11 cellular contexts compared by ENCODE assay signal in genomic region chr19:900302-901111, GRCh38. TPM values are rescaled to one million over a fixed set of nuclear protein-coding genes. Genes with fewer than 3 reads are reported as not detected.
DNase-seq lines count a peak whose midpoint lies in the region; ATAC-seq and TF ChIP-seq lines count a peak whose summit lies in the region.
"Had no signal": no experiment of that assay in that cellular context is flagged by ENCODE, and none has a peak within 500 bp of the region (broad histone marks: within the 10 kb centered on the region; RNA-seq: fewer than 3 reads in every experiment).

No MANE protein-coding gene starts in this region.

- no peaks in the 10 kb centered on the region for H3K9me3 ChIP-seq in HEK293 (ENCODE audit: control insufficient read depth, insufficient read depth, low read depth, low read length)

- no peaks in the 10 kb centered on the region; the same call in 1 of the 2 replicates for H3K4me1 ChIP-seq in HEK293 (ENCODE audit: control insufficient read depth, insufficient read depth, low read length)

- peak; percentile 62 for DNase-seq in NCI-H82 (lab: John Stamatoyannopoulos, UW)
- no peak for DNase-seq in NCI-H82 treated with DMSO at 0.1 percent for 48 hours (lab: John Stamatoyannopoulos, UW; ENCODE audit: unreplicated experiment)
- DNase-seq in activated CD8-positive, alpha-beta T cell treated with anti-CD3 and anti-CD28 coated beads for 36 hours: peak; percentile 48
- DNase-seq in naive B cell: no peak
- DNase-seq in Kasumi-1 (lab: John Stamatoyannopoulos, UW): no peak
- no peak for DNase-seq in osteocyte (ENCODE audit: extremely low spot score, unreplicated experiment)
- DNase-seq: NCI-H1048, SHP77 treated with DMSO at 0.1 percent for 48 hours had no signal

- H3K4me1 Mint-ChIP-seq in activated CD8-positive, alpha-beta T cell treated with anti-CD3 and anti-CD28 coated beads for 36 hours (ENCODE audit: low read depth): peaks cover 21% of the 10 kb centered on the region
- H3K4me1 Mint-ChIP-seq in naive B cell: peaks cover 12 to 25% (median 21%) of the 10 kb centered on the region in 3 donors
- peaks cover 6% of the 10 kb centered on the region for H3K4me1 Mint-ChIP-seq in osteocyte (ENCODE audit: unreplicated experiment)

- H3K27me3 Mint-ChIP-seq in activated CD8-positive, alpha-beta T cell treated with anti-CD3 and anti-CD28 coated beads for 36 hours: no peaks in the 10 kb centered on the region
- H3K27me3 Mint-ChIP-seq in naive B cell: no peaks in the 10 kb centered on the region
- H3K27me3 Mint-ChIP-seq in osteocyte (ENCODE audit: unreplicated experiment): no peaks in the 10 kb centered on the region

- no peak overlapping the region for H3K4me3 ChIP-seq in HEK293 (ENCODE audit: low read depth, low read length)

- peaks cover 0 to 15% of the 10 kb centered on the region in 2 experiments; a peak in 1 of 3 replicates for H3K36me3 ChIP-seq in HEK293 (ENCODE audit: control insufficient read depth in 2 of 2, insufficient read depth in 1 of 2, low read length in 2 of 2)

- CTCF ChIA-PET in HEK293 (lab: Yijun Ruan, JAX): no interaction called here
- CTCF ChIA-PET in activated CD8-positive, alpha-beta T cell treated with anti-CD3 and anti-CD28 coated beads for 36 hours (lab: Charles Lee): no interaction called here

- POLR2A ChIA-PET in HEK293 (lab: Yijun Ruan, JAX): interaction anchor here (0.7 kb wide), 1 partner anchor 20 kb away, joined by 7 read pairs; no protein-coding TSS in a partner anchor
- POLR2A ChIA-PET in activated CD8-positive, alpha-beta T cell treated with anti-CD3 and anti-CD28 coated beads for 36 hours (lab: Charles Lee): no interaction called here

- no peak overlapping the region for H3K27ac Mint-ChIP-seq in activated CD8-positive, alpha-beta T cell treated with anti-CD3 and anti-CD28 coated beads for 36 hours
- peak overlapping the region in 2 of 6 donors; percentile 49 to 57 for H3K27ac Mint-ChIP-seq in naive B cell
- H3K27ac Mint-ChIP-seq in osteocyte (ENCODE audit: unreplicated experiment): no peak overlapping the region

- intact Hi-C loops in activated CD8-positive, alpha-beta T cell treated with anti-CD3 and anti-CD28 coated beads for 36 hours (cut with micrococcal nuclease): no loop called here

- ATAC-seq in activated CD8-positive, alpha-beta T cell treated with anti-CD3 and anti-CD28 coated beads for 36 hours: peak; percentile 65
- peak; percentile 23 to 43 for ATAC-seq in naive B cell (ENCODE audit: low read depth in 2 of 2)
- ATAC-seq in HG03457 (IDR thresholded peaks at IDR 0.05; ENCODE audit: unreplicated experiment): no peak

- H3K27ac ChIP-seq in HEK293 (ENCODE audit: extremely low read depth, low read depth, low read length): no peak overlapping the region

- no peak overlapping the region for H3K4me3 Mint-ChIP-seq in activated CD8-positive, alpha-beta T cell treated with anti-CD3 and anti-CD28 coated beads for 36 hours
- H3K4me3 Mint-ChIP-seq in naive B cell (no peak overlapping the region), osteocyte (ENCODE audit: unreplicated experiment) (no peak overlapping the region)

- peaks cover 12% of the 10 kb centered on the region for H3K36me3 Mint-ChIP-seq in activated CD8-positive, alpha-beta T cell treated with anti-CD3 and anti-CD28 coated beads for 36 hours (ENCODE audit: low read depth)
- H3K36me3 Mint-ChIP-seq in naive B cell: no peaks in the 10 kb centered on the region
- peaks cover 14% of the 10 kb centered on the region for H3K36me3 Mint-ChIP-seq in osteocyte (ENCODE audit: unreplicated experiment)

- no peak for TF ChIP-seq CTCF in HEK293 (tag by site-specific recombination; IDR thresholded peaks at IDR 0.05)
- no peak for TF ChIP-seq CTCF in activated CD8-positive, alpha-beta T cell treated with anti-CD3 and anti-CD28 coated beads for 36 hours (IDR thresholded peaks at IDR 0.05)
- TF ChIP-seq CTCF in osteocyte (IDR thresholded peaks at IDR 0.05): no peak

- no peaks in the 10 kb centered on the region for H3K9me3 Mint-ChIP-seq in activated CD8-positive, alpha-beta T cell treated with anti-CD3 and anti-CD28 coated beads for 36 hours
- no peaks in the 10 kb centered on the region for H3K9me3 Mint-ChIP-seq in naive B cell
- no peaks in the 10 kb centered on the region for H3K9me3 Mint-ChIP-seq in osteocyte (ENCODE audit: unreplicated experiment)

TF ChIP-seq in HEK293, 187 proteins besides CTCF, POLR2A, EP300 and RAD21 (continues in another document):
- peak; percentile 56 for TF ChIP-seq SP2 (tag by site-specific recombination; IDR thresholded peaks at IDR 0.05)
- TF ChIP-seq EGR2 (tag by site-specific recombination; IDR thresholded peaks at IDR 0.05; ENCODE audit: low read depth): peak; percentile 61
- peak; percentile 86 for TF ChIP-seq KLF1 (tag by site-specific recombination; IDR thresholded peaks at IDR 0.05)
- peak; percentile 82 for TF ChIP-seq ZFHX2 (tag by site-specific recombination; conservative IDR thresholded peaks at IDR 0.05)
- TF ChIP-seq ZNF768 (tag by site-specific recombination; IDR thresholded peaks at IDR 0.05): no peak
- peak; percentile 18; the same call in 1 of the 2 replicates for TF ChIP-seq KLF9 (tag by site-specific recombination; IDR thresholded peaks at IDR 0.05; ENCODE audit: low read depth)
- peak; percentile 46; the same call in 1 of the 2 replicates for TF ChIP-seq PATZ1 (tag by site-specific recombination; IDR thresholded peaks at IDR 0.05)
- TF ChIP-seq ZNF513 (tag by site-specific recombination; IDR thresholded peaks at IDR 0.05): no peak
- TF ChIP-seq KLF16 (tag by site-specific recombination; IDR thresholded peaks at IDR 0.05): 0 out of 2 replicates have a peak, but pooled peaks have one; percentile 17
- TF ChIP-seq ZFP37 (tag by site-specific recombination; IDR thresholded peaks at IDR 0.05): no peak
- TF ChIP-seq KLF8 (tag by site-specific recombination; IDR thresholded peaks at IDR 0.05): peak; percentile 43
- peak; percentile 53; the same call in 1 of the 2 replicates for TF ChIP-seq HIC1 (tag by site-specific recombination; IDR thresholded peaks at IDR 0.05)

RNA-seq across cellular contexts. Expression of gene RNU6-9, which starts 7.2 kb away (rescaled TPM):
- not detected for total RNA-seq in activated CD8-positive, alpha-beta T cell treated with anti-CD3 and anti-CD28 coated beads for 36 hours
- polyA plus RNA-seq in naive B cell (ENCODE audit: low read depth in 6 of 6): not detected
- not detected in 2 replicates for total RNA-seq in osteocyte
- total RNA-seq: dermis microvascular lymphatic vessel endothelial cell had no signal

RNA-seq across cellular contexts. Expression of gene MED16, which starts 7.5 kb away (rescaled TPM):
- total RNA-seq in activated CD8-positive, alpha-beta T cell treated with anti-CD3 and anti-CD28 coated beads for 36 hours: 10 to 100 TPM; 37.6 to 37.8 TPM
- polyA plus RNA-seq in naive B cell (ENCODE audit: low read depth in 6 of 6): 10 to 100 TPM; 34.0 to 89.4 (median 51.1) TPM
- 69.3 and 72.3 TPM in 2 replicates for total RNA-seq in osteocyte

RNA-seq across cellular contexts. Expression of gene R3HDM4, which starts 12.5 kb away (rescaled TPM):
- 10 to 100 TPM; 58.4 to 61.5 TPM for total RNA-seq in activated CD8-positive, alpha-beta T cell treated with anti-CD3 and anti-CD28 coated beads for 36 hours
- polyA plus RNA-seq in naive B cell (ENCODE audit: low read depth in 6 of 6): 100 to 1,000 TPM; 162 to 209 (median 175) TPM
- 61.1 and 63.5 TPM in 2 replicates for total RNA-seq in osteocyte

RNA-seq across cellular contexts. Expression of gene KISS1R, which starts 16.6 kb away (rescaled TPM):
- total RNA-seq in activated CD8-positive, alpha-beta T cell treated with anti-CD3 and anti-CD28 coated beads for 36 hours: 10 to 100 TPM; 14.0 to 15.5 TPM
- under 1 TPM in 4 of 6 donors, not detected in 2; 0.17 to 0.42 (median 0.33) TPM for polyA plus RNA-seq in naive B cell (ENCODE audit: low read depth in 6 of 6)
- total RNA-seq in osteocyte: 0.47 and 1.7 TPM in 2 replicates
- total RNA-seq: dermis microvascular lymphatic vessel endothelial cell had no signal

RNA-seq across cellular contexts. Expression of gene ARID3A, which starts 25.3 kb away (rescaled TPM):
- 10 to 100 TPM; 18.7 to 22.1 TPM for total RNA-seq in activated CD8-positive, alpha-beta T cell treated with anti-CD3 and anti-CD28 coated beads for 36 hours
- polyA plus RNA-seq in naive B cell (ENCODE audit: low read depth in 6 of 6): 1 to 10 TPM in 1 of 6 donors, under 1 TPM in 5; 0.13 to 1.1 (median 0.59) TPM
- total RNA-seq in osteocyte: 16.8 and 17.0 TPM in 2 replicates

Comparison
In these comparisons a context has a peak if more than half of its experiments do, and no peak if none do; other contexts are left out.
1. DNase-seq: peak in NCI-H82 (single experiment) and activated CD8-positive, alpha-beta T cell treated with anti-CD3 and anti-CD28 coated beads for 36 hours (single experiment); none in NCI-H82 treated with DMSO at 0.1 percent for 48 hours (single experiment), naive B cell (single experiment), Kasumi-1 (0 of 2) and osteocyte (single experiment).